In the genomic region with DNA sequence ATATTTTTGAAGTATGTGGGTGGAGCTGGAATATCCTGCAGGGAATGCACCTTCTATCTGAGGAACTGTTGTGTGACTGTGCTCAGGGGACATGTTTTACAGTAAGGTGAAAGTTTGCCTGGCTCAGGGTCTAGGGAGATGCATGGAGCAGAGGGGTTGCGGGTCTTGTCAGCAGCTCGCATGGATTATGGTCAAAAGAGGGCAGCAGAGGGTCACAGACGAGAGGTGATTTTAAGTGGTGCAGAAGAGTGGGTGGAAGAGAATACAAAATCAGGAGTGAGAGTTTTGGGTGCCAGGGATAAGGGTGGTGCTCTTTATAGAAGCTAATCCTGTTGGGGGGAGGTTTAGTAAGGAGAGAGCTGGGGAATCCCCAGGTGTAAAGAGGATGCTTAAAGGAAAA, we compare ENCODE assay signal across 8 cellular contexts. TPM values are rescaled to one million over a fixed set of nuclear protein-coding genes. Genes with fewer than 3 reads are reported as not detected.
DNase-seq lines count a peak whose midpoint lies in the region; ATAC-seq and TF ChIP-seq lines count a peak whose summit lies in the region.

No MANE protein-coding gene starts in this region.

- H3K79me2 ChIP-seq in DOHH2 (ENCODE audit: control insufficient read depth, low read length): no peaks in the 10 kb centered on the region

- ATAC-seq in natural killer cell (no peak), GM21528 (IDR thresholded peaks at IDR 0.05; ENCODE audit: low FRiP score, unreplicated experiment) (no peak)

- WGBS in neuronal stem cell (ENCODE audit: extremely low coverage in 2 of 2, insufficient read length in 2 of 2, insufficient replicate concordance in 1 of 2), 2 donors: no CpG with 5 or more reads among the region's 3 CpGs

- H3K27me3 ChIP-seq in DOHH2 (ENCODE audit: control insufficient read depth, low read length): no peaks in the 10 kb centered on the region
- no peaks in the 10 kb centered on the region for H3K27me3 ChIP-seq in neuronal stem cell (ENCODE audit: control insufficient read depth in 3 of 3, insufficient read depth in 3 of 3, low read depth in 1 of 3, low read length in 3 of 3)

- no peak overlapping the region for H3K9ac ChIP-seq in neuronal stem cell (ENCODE audit: low read depth, low read length, poor library complexity)

- no peak overlapping the region for H3K4me3 ChIP-seq in DOHH2 (ENCODE audit: low read length)
- no peak overlapping the region for H3K4me3 ChIP-seq in HFF-Myc (replicated peaks; ENCODE audit: low read depth, low read length)
- H3K4me3 ChIP-seq in neuronal stem cell (ENCODE audit: low read length in 2 of 2): no peak overlapping the region

- H3K4me2 ChIP-seq in DOHH2 (ENCODE audit: low read length) (no peak overlapping the region), neuronal stem cell (ENCODE audit: insufficient read depth, low read length, poor library complexity, severe bottlenecking) (no peak overlapping the region)

- no peak overlapping the region for H3K14ac ChIP-seq in neuronal stem cell (ENCODE audit: low read length)

- H3K18ac ChIP-seq in neuronal stem cell (ENCODE audit: low read length): no peak overlapping the region

- H3K36me3 ChIP-seq in DOHH2 (ENCODE audit: control insufficient read depth, low read length) (no peaks in the 10 kb centered on the region), neuronal stem cell (replicated peaks in 1 of 2; ENCODE audit: control insufficient read depth in 2 of 2, insufficient read depth in 2 of 2, low read length in 2 of 2) (no peaks in the 10 kb centered on the region)

- H4K8ac ChIP-seq in neuronal stem cell (ENCODE audit: low read depth, low read length): no peak overlapping the region

- no peaks in the 10 kb centered on the region for H3K4me1 Mint-ChIP-seq in natural killer cell

- H3K4me1 ChIP-seq in DOHH2 (ENCODE audit: control insufficient read depth, low read length) (no peaks in the 10 kb centered on the region), neuronal stem cell (ENCODE audit: control insufficient read depth in 2 of 2, insufficient read depth in 1 of 2, low read depth in 1 of 2, low read length in 2 of 2) (no peaks in the 10 kb centered on the region)

- no peak overlapping the region for H2BK15ac ChIP-seq in neuronal stem cell (ENCODE audit: low read length)

- no peak overlapping the region for H3K4ac ChIP-seq in neuronal stem cell (ENCODE audit: low read length)

- no peaks in the 10 kb centered on the region for H3K36me3 Mint-ChIP-seq in natural killer cell

- H4K91ac ChIP-seq in neuronal stem cell (ENCODE audit: low read depth, low read length, poor library complexity): no peak overlapping the region

- peaks cover 0 to 2% of the 10 kb centered on the region in 2 donors for H3K9me3 Mint-ChIP-seq in natural killer cell

- H4K20me1 ChIP-seq in DOHH2 (ENCODE audit: control insufficient read depth, insufficient read depth, low read depth, low read length): no peaks in the 10 kb centered on the region

- H3K27me3 Mint-ChIP-seq in natural killer cell (ENCODE audit: low read depth in 2 of 2): no peaks in the 10 kb centered on the region

- no peak overlapping the region for H3K4me3 Mint-ChIP-seq in natural killer cell

- H3K79me1 ChIP-seq in neuronal stem cell (ENCODE audit: low read depth, low read length): no peaks in the 10 kb centered on the region

- TF ChIP-seq CTCF in DOHH2 (IDR thresholded peaks at IDR 0.05; ENCODE audit: low read depth, low read length, poor library complexity, severe bottlenecking) (peak; percentile 59), HFF-Myc (IDR thresholded peaks at IDR 0.05; ENCODE audit: low read depth, low read length, missing control alignments) (peak; percentile 20), natural killer cell (IDR thresholded peaks at IDR 0.05) (no peak)

- H3K9me2 ChIP-seq in DOHH2 (replicated peaks; ENCODE audit: control insufficient read depth, low read length): no peaks in the 10 kb centered on the region

- H2BK120ac ChIP-seq in neuronal stem cell (ENCODE audit: low read depth, low read length): no peak overlapping the region

- H2AK5ac ChIP-seq in neuronal stem cell (ENCODE audit: low read depth, low read length): no peak overlapping the region

- H3K27ac ChIP-seq in DOHH2 (ENCODE audit: low read depth, low read length): no peak overlapping the region
- no peak overlapping the region for H3K27ac ChIP-seq in neuronal stem cell (replicated peaks; ENCODE audit: low read length)

- intact Hi-C loops in natural killer cell (cut with micrococcal nuclease): no loop called here

- H3K27ac Mint-ChIP-seq in natural killer cell: no peak overlapping the region

- H2BK5ac ChIP-seq in neuronal stem cell (ENCODE audit: low read length): no peak overlapping the region

- no peak overlapping the region for H2AFZ ChIP-seq in neuronal stem cell (ENCODE audit: low read length)

- H2BK12ac ChIP-seq in neuronal stem cell (ENCODE audit: low read length): no peak overlapping the region

- DNase-seq in HFF-Myc (ENCODE audit: extremely low read depth, low read depth) (no peak), NCI-H460 (ENCODE audit: extremely low read depth, low read depth) (peak; percentile 46), brain pericyte (ENCODE audit: low read depth, low spot score) (peak; percentile 1), neuronal stem cell (ENCODE audit: low spot score) (peak; percentile 67), natural killer cell (no peak), mesenteric fat pad (ENCODE audit: low spot score) (no peak)

- no peak overlapping the region for H3K23ac ChIP-seq in neuronal stem cell (ENCODE audit: low read depth, low read length, poor library complexity)

- no peaks in the 10 kb centered on the region for H3K9me3 ChIP-seq in DOHH2 (ENCODE audit: control insufficient read depth, insufficient read depth, low read length)
- H3K9me3 ChIP-seq in neuronal stem cell (replicated peaks in 1 of 2; ENCODE audit: control insufficient read depth in 2 of 2, insufficient read depth in 1 of 2, low read depth in 1 of 2, low read length in 2 of 2): no peaks in the 10 kb centered on the region

- H3F3A ChIP-seq in DOHH2 (ENCODE audit: control insufficient read depth, insufficient read depth): no peaks in the 10 kb centered on the region

RNA-seq across cellular contexts. Expression of a gene that starts 53.5 kb away (rescaled TPM):
- total RNA-seq in NCI-H460 (2014; rRNA removed; shearing (Covaris generic)): not detected in 2 replicates
- not detected in 2 replicates for polyA plus RNA-seq in NCI-H460 (2014; cell fraction: nucleus; rRNA removed)
- not detected for polyA plus RNA-seq in neuronal stem cell (2013, experiment 1 of 2)
- polyA plus RNA-seq in neuronal stem cell (2013, experiment 2 of 2): not detected
- total RNA-seq in natural killer cell (not detected), mesenteric fat pad (0.06 TPM)

Comparison
In these comparisons a context has a peak if more than half of its experiments do, and no peak if none do; other contexts are left out.
1. DNase-seq: peak in NCI-H460 (single experiment), brain pericyte (single experiment) and neuronal stem cell (single experiment); none in HFF-Myc (single experiment), natural killer cell (single experiment) and mesenteric fat pad (single experiment).